ENCODE assay signal across 9 cellular contexts in the genomic region with DNA sequence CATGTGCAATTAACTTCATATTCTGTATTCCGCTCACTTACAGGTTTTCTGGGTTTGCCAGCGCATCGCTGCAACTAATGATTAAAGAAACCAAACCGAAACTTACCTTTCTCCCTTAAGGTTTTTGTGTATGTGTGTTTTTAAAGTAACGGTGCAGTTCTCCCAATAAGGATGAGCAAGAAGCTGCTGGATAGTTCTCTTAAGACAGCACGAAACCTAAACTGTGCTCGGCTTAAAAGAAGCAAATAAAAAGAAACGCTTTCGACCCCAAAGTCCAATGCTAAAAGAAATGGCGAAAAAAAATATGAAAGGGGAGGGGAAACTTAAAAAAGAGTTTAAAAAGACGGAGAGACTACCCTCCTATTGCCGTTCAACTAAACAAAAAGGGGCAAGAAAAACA. TPM values are rescaled to one million over a fixed set of nuclear protein-coding genes. Genes with fewer than 3 reads are reported as not detected.
DNase-seq lines count a peak whose midpoint lies in the region; ATAC-seq, FAIRE-seq and TF ChIP-seq lines count a peak whose summit lies in the region.
"Had no signal": no experiment of that assay in that cellular context is flagged by ENCODE, and none has a peak within 500 bp of the region (broad histone marks: within the 10 kb centered on the region; RNA-seq: fewer than 3 reads in every experiment).

No MANE protein-coding gene starts in this region.

- TF ChIP-seq RAD21 in GM12878 (IDR thresholded peaks at IDR 0.05; ENCODE audit: insufficient read depth, low read depth, low read length): no peak

- DNase-seq in GM12878 (ENCODE audit: low read depth, low spot score) (no peak), OCI-M2 (lab: John Stamatoyannopoulos, UW; ENCODE audit: unreplicated experiment) (no peak), type B pancreatic cell (ENCODE audit: extremely low spot score, unreplicated experiment) (no peak), GM13977 (ENCODE audit: low spot score) (no peak)
- DNase-seq: NCI-H1092 had no signal

- no peak overlapping the region for H3K4me2 ChIP-seq in GM12878 (ENCODE audit: control insufficient read depth, insufficient read depth)

- H3K4me3 ChIP-seq in HUES48 (ENCODE audit: low read depth, low read length) (peak overlapping the region; percentile 86), GM12878 (no peak overlapping the region), iPS-20b (ENCODE audit: low read length) (peak overlapping the region; percentile 83), stomach smooth muscle (ENCODE audit: low read length in 2 of 2) (peak overlapping the region; percentile 48 to 71)

- in situ Hi-C loops in GM12878 (cut with MboI) (no loop called here), GM13977 (cut with MboI; ENCODE audit: low pct_unique_long_range_greater_than_20kb, low sequenced_read_pairs, unreplicated experiment) (no loop called here)

- H3K9ac ChIP-seq in HUES48 (ENCODE audit: low read depth, low read length) (0 out of 2 replicates have a peak overlapping the region, but pooled peaks have one; percentile 10), GM12878 (ENCODE audit: control insufficient read depth, insufficient read depth, low read length) (no peak overlapping the region), iPS-20b (ENCODE audit: low read depth, low read length) (peak overlapping the region; percentile 72; the same call in 1 of the 2 replicates), stomach smooth muscle (ENCODE audit: low read length in 2 of 2) (no peak overlapping the region)

- SMC1A ChIA-PET in GM12878 (lab: Charles Lee; ENCODE audit: uncharacterized antibody, unreplicated experiment): interaction anchor here (0.7 to 3.1 kb wide), 14 partner anchors 12 to 238 kb away, joined by 3 to 15 read pairs (median 4); no protein-coding TSS in a partner anchor

- ATAC-seq in GM12878 (no peak), GM18505 (IDR thresholded peaks at IDR 0.05; ENCODE audit: unreplicated experiment) (no peak)

- H3K36me3 ChIP-seq in HUES48 (ENCODE audit: control insufficient read depth, insufficient read depth, low read length) (no peaks in the 10 kb centered on the region), GM12878 (ENCODE audit: control insufficient read depth in 2 of 2, insufficient read depth in 2 of 2, low read length in 1 of 2) (no peaks in the 10 kb centered on the region), iPS-20b (ENCODE audit: insufficient read depth, low read depth, low read length) (no peaks in the 10 kb centered on the region), stomach smooth muscle (ENCODE audit: control insufficient read depth in 2 of 2, insufficient read depth in 2 of 2, low read length in 2 of 2) (no peaks in the 10 kb centered on the region)

- H3K27me3 Mint-ChIP-seq in type B pancreatic cell: peaks cover 28% of the 10 kb centered on the region

- H2AFZ ChIP-seq in GM12878 (ENCODE audit: control insufficient read depth, low read depth, low read length): no peak overlapping the region

- no peaks in the 10 kb centered on the region for H3K79me2 ChIP-seq in GM12878 (ENCODE audit: control insufficient read depth, insufficient read depth, low read length)

- no peak overlapping the region for H3K4me3 Mint-ChIP-seq in type B pancreatic cell

- H3K27me3 ChIP-seq in HUES48 (ENCODE audit: control insufficient read depth, insufficient read depth, low read length) (peaks cover 81% of the 10 kb centered on the region), GM12878 (replicated peaks in 1 of 2; ENCODE audit: control insufficient read depth in 2 of 2, insufficient read depth in 2 of 2, low read length in 1 of 2) (no peaks in the 10 kb centered on the region), iPS-20b (ENCODE audit: insufficient read depth, low read length) (peaks cover 76% of the 10 kb centered on the region), stomach smooth muscle (ENCODE audit: control insufficient read depth in 1 of 2, insufficient read depth in 2 of 2, low read length in 2 of 2) (peaks cover 45 to 85% of the 10 kb centered on the region in 2 donors)

- H3K4me1 Mint-ChIP-seq in type B pancreatic cell (ENCODE audit: unreplicated experiment): no peaks in the 10 kb centered on the region

- intact Hi-C loops in GM12878 (cut with micrococcal nuclease; ENCODE audit: unreplicated experiment): no loop called here

- H3K27ac ChIP-seq in HUES48 (ENCODE audit: low read depth, low read length) (no peak overlapping the region), GM12878 (ENCODE audit: control insufficient read depth, insufficient read depth) (no peak overlapping the region), iPS-20b (ENCODE audit: low read length) (no peak overlapping the region), stomach smooth muscle (ENCODE audit: low read length) (no peak overlapping the region)

- no peaks in the 10 kb centered on the region for H4K20me1 ChIP-seq in GM12878 (ENCODE audit: control insufficient read depth, insufficient read depth)

- RAD21 ChIA-PET in GM12878 (lab: Charles Lee; ENCODE audit: unreplicated experiment): interaction anchor here (0.7 to 2.2 kb wide), 4 partner anchors 13 to 22 kb away, joined by 3 to 9 read pairs (median 4); no protein-coding TSS in a partner anchor

- H3K36me3 Mint-ChIP-seq in type B pancreatic cell: no peaks in the 10 kb centered on the region

- FAIRE-seq in GM12878 (lab: Jason Lieb, UNC): no peak

- no peak for TF ChIP-seq EP300 in GM12878 (IDR thresholded peaks at IDR 0.05; ENCODE audit: borderline replicate concordance in 1 of 2, control insufficient read depth in 1 of 2, low read depth in 2 of 2, low read length in 2 of 2)

- TF ChIP-seq CTCF in GM12878 (IDR thresholded peaks at IDR 0.05 in 2 of 3, conservative IDR thresholded peaks at IDR 0.05 in 1 of 3; ENCODE audit: control insufficient read depth in 2 of 3, extremely low read depth in 1 of 3, insufficient read depth in 1 of 3, low read depth in 3 of 3, low read length in 3 of 3) (no peak), type B pancreatic cell (conservative IDR thresholded peaks at IDR 0.05) (no peak), GM13977 (IDR thresholded peaks at IDR 0.05; ENCODE audit: extremely low read depth, insufficient read depth, missing control alignments) (no peak)

- 40% methylated on average over 12 of the region's 12 CpGs for WGBS in GM12878 (ENCODE audit: insufficient coverage, insufficient replicate concordance, low lambda C conversion rate, missing lambda C conversion rate)

- POLR2A ChIA-PET in GM12878 (lab: Charles Lee): interaction anchor here (1.0 to 1.2 kb wide), 3 partner anchors 17 to 29 kb away, joined by 3 to 4 read pairs (median 3); no protein-coding TSS in a partner anchor

- H3K27ac Mint-ChIP-seq in type B pancreatic cell: no peak overlapping the region

- H3K4me1 ChIP-seq in HUES48 (ENCODE audit: control insufficient read depth, insufficient read depth, low read length): peaks cover 32% of the 10 kb centered on the region
- no peaks in the 10 kb centered on the region for H3K4me1 ChIP-seq in GM12878 (ENCODE audit: control insufficient read depth, insufficient read depth, low read length)
- peaks cover 27% of the 10 kb centered on the region; the same call in 1 of the 2 replicates for H3K4me1 ChIP-seq in iPS-20b (ENCODE audit: insufficient read depth, low read length)
- peaks cover 31% of the 10 kb centered on the region for H3K4me1 ChIP-seq in stomach smooth muscle (ENCODE audit: control insufficient read depth, insufficient read depth, low read length)

- H3K9me3 ChIP-seq in HUES48 (ENCODE audit: control insufficient read depth, insufficient read depth, low read length) (no peaks in the 10 kb centered on the region), GM12878 (replicated peaks; ENCODE audit: control insufficient read depth, insufficient read depth, low read length) (no peaks in the 10 kb centered on the region; the same call in 2 of the 3 replicates), iPS-20b (ENCODE audit: insufficient read depth, low read depth, low read length) (no peaks in the 10 kb centered on the region), stomach smooth muscle (ENCODE audit: control insufficient read depth in 2 of 2, low read length in 2 of 2) (no peaks in the 10 kb centered on the region)

- TF ChIP-seq POLR2A in GM12878 (IDR thresholded peaks at IDR 0.05; ENCODE audit: low read depth, low read length) (no peak), GM18505 (IDR thresholded peaks at IDR 0.05; ENCODE audit: borderline replicate concordance, extremely low read depth, insufficient read depth, insufficient read length) (no peak)

- no peaks in the 10 kb centered on the region for H3K9me3 Mint-ChIP-seq in type B pancreatic cell

- CTCF ChIA-PET in GM12878 (lab: Yijun Ruan, JAX): interaction anchor here (1.2 kb wide), 1 partner anchor 162 kb away, joined by 3 read pairs; no protein-coding TSS in a partner anchor

- TSS peak; percentile 68 for BruUV-seq in GM12878 (replicated peaks; lab: Mats Ljungman, UMichigan)

TF ChIP-seq in GM12878, 131 proteins besides CTCF, POLR2A, EP300 and RAD21 (continues in another document):
- TF ChIP-seq SIX5 (IDR thresholded peaks at IDR 0.05; ENCODE audit: low read depth, low read length, severe bottlenecking) (no peak), HDAC2 (IDR thresholded peaks at IDR 0.05) (no peak), TCF3 (IDR thresholded peaks at IDR 0.05; ENCODE audit: borderline replicate concordance, insufficient read depth, low read depth, low read length) (no peak), GABPA (IDR thresholded peaks at IDR 0.05; ENCODE audit: low read depth) (no peak)

RNA-seq across cellular contexts. Expression of gene ELAVL2, which starts 0.3 kb away (rescaled TPM):
- total RNA-seq in GM12878 (2013; cell fraction: nucleolus; rRNA removed): 77.8 and 89.9 TPM in 2 replicates
- 0.73 and 1.3 TPM in 2 replicates for total RNA-seq in GM12878 (2014; rRNA removed)
- total RNA-seq in GM12878 (2014; rRNA removed; fragmentation: Illumina TruSeq; extraction: Trizol): 1.1 and 1.2 TPM in 2 replicates
- 1.1 and 1.3 TPM in 2 replicates for total RNA-seq in GM12878 (2021)
- not detected for polyA plus RNA-seq in GM12878 (2011; ENCODE audit: low read depth)
- polyA plus RNA-seq in GM12878 (2011; rRNA removed): 2.6 and 5.7 TPM in 2 replicates
- polyA plus RNA-seq in GM12878 (2011; cell fraction: cytosol; rRNA removed): 0.82 and 1.1 TPM in 2 replicates
- 2.2 and 2.6 TPM in 2 replicates for polyA plus RNA-seq in GM12878 (2011; cell fraction: nucleus; rRNA removed)
- polyA plus RNA-seq in GM12878 (2012): 0.11 TPM in 1 of 2 replicates, not detected in the other
- polyA plus RNA-seq in GM12878 (2014; fragmentation: Illumina TruSeq; extraction: Trizol): 0.56 and 0.62 TPM in 2 replicates
- polyA plus RNA-seq in GM12878 (2014; fragmentation: Nextera tagmentation; extraction: Ambion mirVana): under 1 TPM; 0.24 to 0.72 TPM
- polyA plus RNA-seq in GM12878 (2014; rRNA removed): 0.47 and 0.82 TPM in 2 replicates
- polyA plus RNA-seq in GM12878 (2016; fragmentation: Nextera tagmentation; extraction: Ambion mirVana): under 1 TPM; 0.37 to 0.78 TPM
- 4.9 and 5.9 TPM in 2 replicates for polyA minus RNA-seq in GM12878 (2011; rRNA and poly(A)+ RNA removed)
- 1.0 and 3.2 TPM in 2 replicates for polyA minus RNA-seq in GM12878 (2011; cell fraction: cytosol; rRNA and poly(A)+ RNA removed)
- 10.4 and 19.1 TPM in 2 replicates for polyA minus RNA-seq in GM12878 (2011; cell fraction: nucleus; rRNA and poly(A)+ RNA removed)
- total RNA-seq in type B pancreatic cell (ENCODE audit: low replicate concordance): 4.5 and 11.6 TPM in 2 replicates

Comparison
In these comparisons a context has a peak if more than half of its experiments do, and no peak if none do; other contexts are left out.
1. H3K9ac ChIP-seq: peak in HUES48 (single experiment) and iPS-20b (single experiment); none in GM12878 (single experiment) and stomach smooth muscle (0 of 2).